In the genomic region with DNA sequence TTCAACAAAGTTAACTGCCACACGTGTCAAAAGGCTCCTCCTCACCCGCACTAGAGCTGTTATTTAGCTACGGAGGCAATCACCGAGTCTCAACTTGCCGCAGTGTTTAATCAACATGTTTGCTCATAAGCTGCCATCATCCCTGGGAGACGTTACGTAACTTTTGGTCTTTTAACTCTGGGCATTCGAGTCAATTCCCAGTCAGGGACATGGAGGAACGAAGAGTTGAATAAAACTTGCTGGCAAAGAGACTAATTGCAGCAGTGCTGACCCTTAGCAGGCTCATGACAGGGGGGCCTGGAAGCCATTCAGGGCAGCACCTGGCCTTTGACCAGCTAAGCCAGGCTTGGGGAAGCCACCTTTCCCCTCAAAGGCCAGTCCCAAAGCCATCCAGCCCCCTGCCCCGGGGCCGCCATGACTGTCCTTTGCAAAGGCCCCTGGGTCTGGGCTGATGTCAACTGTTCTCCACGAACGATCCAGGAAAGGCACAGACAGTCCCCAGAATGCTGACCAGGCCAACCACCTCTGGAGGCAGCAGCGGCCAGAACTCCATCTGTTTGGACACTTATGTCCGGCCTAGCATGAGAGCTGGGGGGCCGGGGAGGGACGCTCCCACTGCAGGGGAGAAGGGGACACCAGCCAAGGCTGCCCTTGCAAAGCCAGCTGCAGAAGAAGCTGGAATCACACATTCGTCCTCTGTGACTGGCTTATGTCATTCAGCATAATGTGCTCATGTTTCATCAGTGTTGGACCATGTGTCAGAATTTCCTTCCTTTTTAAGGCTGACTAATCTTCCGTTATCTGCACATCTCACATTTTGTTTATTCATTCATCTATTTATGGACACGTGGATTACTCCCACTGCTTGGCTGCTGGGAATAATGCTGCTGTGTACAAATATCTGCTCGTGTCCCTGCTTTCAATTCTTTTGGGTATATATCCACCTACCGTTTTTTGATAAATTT, we compare ENCODE assay signal across 1 cellular context.
TF ChIP-seq lines count a peak whose summit lies in the region.

No MANE protein-coding gene starts in this region.

TF ChIP-seq in HepG2, 621 proteins besides CTCF, POLR2A, EP300 and RAD21 (continued from another document and continues in another):
- 0 out of 2 replicates have a peak, but pooled peaks have one; percentile 29 for TF ChIP-seq ZNF501 (CRISPR knock-in tag; IDR thresholded peaks at IDR 0.05)
- peak; percentile 17; the same call in 1 of the 2 replicates for TF ChIP-seq EHMT2 (IDR thresholded peaks at IDR 0.05; ENCODE audit: borderline replicate concordance, low read depth, low read length)
- TF ChIP-seq, protein P1, sequence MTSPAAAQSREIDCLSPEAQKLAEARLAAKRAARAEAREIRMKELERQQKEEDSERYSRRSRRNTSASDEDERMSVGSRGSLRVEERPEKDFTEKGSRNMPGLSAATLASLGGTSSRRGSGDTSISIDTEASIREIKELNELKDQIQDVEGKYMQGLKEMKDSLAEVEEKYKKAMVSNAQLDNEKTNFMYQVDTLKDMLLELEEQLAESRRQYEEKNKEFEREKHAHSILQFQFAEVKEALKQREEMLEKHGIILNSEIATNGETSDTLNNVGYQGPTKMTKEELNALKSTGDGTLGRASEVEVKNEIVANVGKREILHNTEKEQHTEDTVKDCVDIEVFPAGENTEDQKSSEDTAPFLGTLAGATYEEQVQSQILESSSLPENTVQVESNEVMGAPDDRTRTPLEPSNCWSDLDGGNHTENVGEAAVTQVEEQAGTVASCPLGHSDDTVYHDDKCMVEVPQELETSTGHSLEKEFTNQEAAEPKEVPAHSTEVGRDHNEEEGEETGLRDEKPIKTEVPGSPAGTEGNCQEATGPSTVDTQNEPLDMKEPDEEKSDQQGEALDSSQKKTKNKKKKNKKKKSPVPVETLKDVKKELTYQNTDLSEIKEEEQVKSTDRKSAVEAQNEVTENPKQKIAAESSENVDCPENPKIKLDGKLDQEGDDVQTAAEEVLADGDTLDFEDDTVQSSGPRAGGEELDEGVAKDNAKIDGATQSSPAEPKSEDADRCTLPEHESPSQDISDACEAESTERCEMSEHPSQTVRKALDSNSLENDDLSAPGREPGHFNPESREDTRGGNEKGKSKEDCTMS (CRISPR knock-in tag; conservative IDR thresholded peaks at IDR 0.05): no peak
- TF ChIP-seq JUNB (CRISPR knock-in tag; IDR thresholded peaks at IDR 0.05; ENCODE audit: borderline replicate concordance): peak; percentile 51; the same call in 1 of the 2 replicates
- TF ChIP-seq ETV6 (CRISPR knock-in tag; conservative IDR thresholded peaks at IDR 0.05): no peak
- no peak for TF ChIP-seq PAX8 (CRISPR knock-in tag; IDR thresholded peaks at IDR 0.05; ENCODE audit: borderline replicate concordance)
- no peak for TF ChIP-seq ZBTB1 (CRISPR knock-in tag; IDR thresholded peaks at IDR 0.05; ENCODE audit: borderline replicate concordance)
- TF ChIP-seq ZNF557 (CRISPR knock-in tag; IDR thresholded peaks at IDR 0.05): peak; percentile 76; the same call in 1 of the 2 replicates
- TF ChIP-seq, protein P2, sequence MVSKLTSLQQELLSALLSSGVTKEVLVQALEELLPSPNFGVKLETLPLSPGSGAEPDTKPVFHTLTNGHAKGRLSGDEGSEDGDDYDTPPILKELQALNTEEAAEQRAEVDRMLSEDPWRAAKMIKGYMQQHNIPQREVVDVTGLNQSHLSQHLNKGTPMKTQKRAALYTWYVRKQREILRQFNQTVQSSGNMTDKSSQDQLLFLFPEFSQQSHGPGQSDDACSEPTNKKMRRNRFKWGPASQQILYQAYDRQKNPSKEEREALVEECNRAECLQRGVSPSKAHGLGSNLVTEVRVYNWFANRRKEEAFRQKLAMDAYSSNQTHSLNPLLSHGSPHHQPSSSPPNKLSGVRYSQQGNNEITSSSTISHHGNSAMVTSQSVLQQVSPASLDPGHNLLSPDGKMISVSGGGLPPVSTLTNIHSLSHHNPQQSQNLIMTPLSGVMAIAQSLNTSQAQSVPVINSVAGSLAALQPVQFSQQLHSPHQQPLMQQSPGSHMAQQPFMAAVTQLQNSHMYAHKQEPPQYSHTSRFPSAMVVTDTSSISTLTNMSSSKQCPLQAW (CRISPR knock-in tag; IDR thresholded peaks at IDR 0.05): peak; percentile 36; the same call in 1 of the 2 replicates
- TF ChIP-seq, protein P3, sequence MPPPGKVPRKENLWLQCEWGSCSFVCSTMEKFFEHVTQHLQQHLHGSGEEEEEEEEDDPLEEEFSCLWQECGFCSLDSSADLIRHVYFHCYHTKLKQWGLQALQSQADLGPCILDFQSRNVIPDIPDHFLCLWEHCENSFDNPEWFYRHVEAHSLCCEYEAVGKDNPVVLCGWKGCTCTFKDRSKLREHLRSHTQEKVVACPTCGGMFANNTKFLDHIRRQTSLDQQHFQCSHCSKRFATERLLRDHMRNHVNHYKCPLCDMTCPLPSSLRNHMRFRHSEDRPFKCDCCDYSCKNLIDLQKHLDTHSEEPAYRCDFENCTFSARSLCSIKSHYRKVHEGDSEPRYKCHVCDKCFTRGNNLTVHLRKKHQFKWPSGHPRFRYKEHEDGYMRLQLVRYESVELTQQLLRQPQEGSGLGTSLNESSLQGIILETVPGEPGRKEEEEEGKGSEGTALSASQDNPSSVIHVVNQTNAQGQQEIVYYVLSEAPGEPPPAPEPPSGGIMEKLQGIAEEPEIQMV (CRISPR knock-in tag; IDR thresholded peaks at IDR 0.05; ENCODE audit: low read depth): no peak; the same call in 1 of the 2 replicates
- no peak for TF ChIP-seq PAWR (CRISPR knock-in tag; IDR thresholded peaks at IDR 0.05; ENCODE audit: borderline replicate concordance)
- TF ChIP-seq ZNF766 (CRISPR knock-in tag; IDR thresholded peaks at IDR 0.05; ENCODE audit: borderline replicate concordance): no peak
- peak; percentile 57; the same call in 1 of the 2 replicates for TF ChIP-seq MXD4 (CRISPR knock-in tag; IDR thresholded peaks at IDR 0.05)
- no peak for TF ChIP-seq ZNF724P (CRISPR knock-in tag; IDR thresholded peaks at IDR 0.05; ENCODE audit: borderline replicate concordance)
- TF ChIP-seq, protein P4, sequence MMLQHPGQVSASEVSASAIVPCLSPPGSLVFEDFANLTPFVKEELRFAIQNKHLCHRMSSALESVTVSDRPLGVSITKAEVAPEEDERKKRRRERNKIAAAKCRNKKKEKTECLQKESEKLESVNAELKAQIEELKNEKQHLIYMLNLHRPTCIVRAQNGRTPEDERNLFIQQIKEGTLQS (CRISPR knock-in tag; IDR thresholded peaks at IDR 0.05): peak; percentile 79
- no peak for TF ChIP-seq ZNF33A (CRISPR knock-in tag; IDR thresholded peaks at IDR 0.05; ENCODE audit: borderline replicate concordance)
- TF ChIP-seq, protein P5, sequence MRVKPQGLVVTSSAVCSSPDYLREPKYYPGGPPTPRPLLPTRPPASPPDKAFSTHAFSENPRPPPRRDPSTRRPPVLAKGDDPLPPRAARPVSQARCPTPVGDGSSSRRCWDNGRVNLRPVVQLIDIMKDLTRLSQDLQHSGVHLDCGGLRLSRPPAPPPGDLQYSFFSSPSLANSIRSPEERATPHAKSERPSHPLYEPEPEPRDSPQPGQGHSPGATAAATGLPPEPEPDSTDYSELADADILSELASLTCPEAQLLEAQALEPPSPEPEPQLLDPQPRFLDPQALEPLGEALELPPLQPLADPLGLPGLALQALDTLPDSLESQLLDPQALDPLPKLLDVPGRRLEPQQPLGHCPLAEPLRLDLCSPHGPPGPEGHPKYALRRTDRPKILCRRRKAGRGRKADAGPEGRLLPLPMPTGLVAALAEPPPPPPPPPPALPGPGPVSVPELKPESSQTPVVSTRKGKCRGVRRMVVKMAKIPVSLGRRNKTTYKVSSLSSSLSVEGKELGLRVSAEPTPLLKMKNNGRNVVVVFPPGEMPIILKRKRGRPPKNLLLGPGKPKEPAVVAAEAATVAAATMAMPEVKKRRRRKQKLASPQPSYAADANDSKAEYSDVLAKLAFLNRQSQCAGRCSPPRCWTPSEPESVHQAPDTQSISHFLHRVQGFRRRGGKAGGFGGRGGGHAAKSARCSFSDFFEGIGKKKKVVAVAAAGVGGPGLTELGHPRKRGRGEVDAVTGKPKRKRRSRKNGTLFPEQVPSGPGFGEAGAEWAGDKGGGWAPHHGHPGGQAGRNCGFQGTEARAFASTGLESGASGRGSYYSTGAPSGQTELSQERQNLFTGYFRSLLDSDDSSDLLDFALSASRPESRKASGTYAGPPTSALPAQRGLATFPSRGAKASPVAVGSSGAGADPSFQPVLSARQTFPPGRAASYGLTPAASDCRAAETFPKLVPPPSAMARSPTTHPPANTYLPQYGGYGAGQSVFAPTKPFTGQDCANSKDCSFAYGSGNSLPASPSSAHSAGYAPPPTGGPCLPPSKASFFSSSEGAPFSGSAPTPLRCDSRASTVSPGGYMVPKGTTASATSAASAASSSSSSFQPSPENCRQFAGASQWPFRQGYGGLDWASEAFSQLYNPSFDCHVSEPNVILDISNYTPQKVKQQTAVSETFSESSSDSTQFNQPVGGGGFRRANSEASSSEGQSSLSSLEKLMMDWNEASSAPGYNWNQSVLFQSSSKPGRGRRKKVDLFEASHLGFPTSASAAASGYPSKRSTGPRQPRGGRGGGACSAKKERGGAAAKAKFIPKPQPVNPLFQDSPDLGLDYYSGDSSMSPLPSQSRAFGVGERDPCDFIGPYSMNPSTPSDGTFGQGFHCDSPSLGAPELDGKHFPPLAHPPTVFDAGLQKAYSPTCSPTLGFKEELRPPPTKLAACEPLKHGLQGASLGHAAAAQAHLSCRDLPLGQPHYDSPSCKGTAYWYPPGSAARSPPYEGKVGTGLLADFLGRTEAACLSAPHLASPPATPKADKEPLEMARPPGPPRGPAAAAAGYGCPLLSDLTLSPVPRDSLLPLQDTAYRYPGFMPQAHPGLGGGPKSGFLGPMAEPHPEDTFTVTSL (CRISPR knock-in tag; IDR thresholded peaks at IDR 0.05; ENCODE audit: borderline replicate concordance): peak; percentile 82; the same call in 1 of the 2 replicates
- no peak for TF ChIP-seq ZFP62 (CRISPR knock-in tag; IDR thresholded peaks at IDR 0.05)
- no peak for TF ChIP-seq ZNF44 (CRISPR knock-in tag; IDR thresholded peaks at IDR 0.05)
- no peak for TF ChIP-seq ZFP90 (CRISPR knock-in tag; IDR thresholded peaks at IDR 0.05; ENCODE audit: borderline replicate concordance)
- TF ChIP-seq KDM3A (CRISPR knock-in tag; IDR thresholded peaks at IDR 0.05; ENCODE audit: low read depth): peak; percentile 40; the same call in 1 of the 2 replicates
- TF ChIP-seq MLLT10 (CRISPR knock-in tag; IDR thresholded peaks at IDR 0.05): no peak
- TF ChIP-seq MEIS1 (CRISPR knock-in tag; IDR thresholded peaks at IDR 0.05; ENCODE audit: borderline replicate concordance): peak; percentile 70; the same call in 1 of the 2 replicates
- TF ChIP-seq, protein P6, sequence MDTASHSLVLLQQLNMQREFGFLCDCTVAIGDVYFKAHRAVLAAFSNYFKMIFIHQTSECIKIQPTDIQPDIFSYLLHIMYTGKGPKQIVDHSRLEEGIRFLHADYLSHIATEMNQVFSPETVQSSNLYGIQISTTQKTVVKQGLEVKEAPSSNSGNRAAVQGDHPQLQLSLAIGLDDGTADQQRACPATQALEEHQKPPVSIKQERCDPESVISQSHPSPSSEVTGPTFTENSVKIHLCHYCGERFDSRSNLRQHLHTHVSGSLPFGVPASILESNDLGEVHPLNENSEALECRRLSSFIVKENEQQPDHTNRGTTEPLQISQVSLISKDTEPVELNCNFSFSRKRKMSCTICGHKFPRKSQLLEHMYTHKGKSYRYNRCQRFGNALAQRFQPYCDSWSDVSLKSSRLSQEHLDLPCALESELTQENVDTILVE (CRISPR knock-in tag; IDR thresholded peaks at IDR 0.05): no peak; the same call in 1 of the 2 replicates
- TF ChIP-seq SOX13 (IDR thresholded peaks at IDR 0.05): no peak
- TF ChIP-seq SOX13 (CRISPR knock-in tag; conservative IDR thresholded peaks at IDR 0.05 in 1 of 2, IDR thresholded peaks at IDR 0.05 in 1 of 2): peak in 1 of 2 experiments; percentile 85; a peak in 2 of 4 replicates
- TF ChIP-seq, protein P7, sequence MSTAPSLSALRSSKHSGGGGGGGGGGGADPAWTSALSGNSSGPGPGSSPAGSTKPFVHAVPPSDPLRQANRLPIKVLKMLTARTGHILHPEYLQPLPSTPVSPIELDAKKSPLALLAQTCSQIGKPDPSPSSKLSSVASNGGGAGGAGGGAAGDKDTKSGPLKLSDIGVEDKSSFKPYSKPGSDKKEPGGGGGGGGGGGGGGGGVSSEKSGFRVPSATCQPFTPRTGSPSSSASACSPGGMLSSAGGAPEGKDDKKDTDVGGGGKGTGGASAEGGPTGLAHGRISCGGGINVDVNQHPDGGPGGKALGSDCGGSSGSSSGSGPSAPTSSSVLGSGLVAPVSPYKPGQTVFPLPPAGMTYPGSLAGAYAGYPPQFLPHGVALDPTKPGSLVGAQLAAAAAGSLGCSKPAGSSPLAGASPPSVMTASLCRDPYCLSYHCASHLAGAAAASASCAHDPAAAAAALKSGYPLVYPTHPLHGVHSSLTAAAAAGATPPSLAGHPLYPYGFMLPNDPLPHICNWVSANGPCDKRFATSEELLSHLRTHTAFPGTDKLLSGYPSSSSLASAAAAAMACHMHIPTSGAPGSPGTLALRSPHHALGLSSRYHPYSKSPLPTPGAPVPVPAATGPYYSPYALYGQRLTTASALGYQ (CRISPR knock-in tag; IDR thresholded peaks at IDR 0.05): peak; percentile 90
- TF ChIP-seq JUN (CRISPR knock-in tag; IDR thresholded peaks at IDR 0.05): no peak
- TF ChIP-seq PAF1 (CRISPR knock-in tag; IDR thresholded peaks at IDR 0.05): no peak
- TF ChIP-seq NCOA2 (CRISPR knock-in tag; IDR thresholded peaks at IDR 0.05): peak; percentile 88
- TF ChIP-seq ZNF556 (CRISPR knock-in tag; IDR thresholded peaks at IDR 0.05; ENCODE audit: borderline replicate concordance): peak; percentile 83; the same call in 1 of the 2 replicates
- TF ChIP-seq ZNF317 (CRISPR knock-in tag; IDR thresholded peaks at IDR 0.05): peak; percentile 45; the same call in 1 of the 2 replicates
- TF ChIP-seq, protein P8, sequence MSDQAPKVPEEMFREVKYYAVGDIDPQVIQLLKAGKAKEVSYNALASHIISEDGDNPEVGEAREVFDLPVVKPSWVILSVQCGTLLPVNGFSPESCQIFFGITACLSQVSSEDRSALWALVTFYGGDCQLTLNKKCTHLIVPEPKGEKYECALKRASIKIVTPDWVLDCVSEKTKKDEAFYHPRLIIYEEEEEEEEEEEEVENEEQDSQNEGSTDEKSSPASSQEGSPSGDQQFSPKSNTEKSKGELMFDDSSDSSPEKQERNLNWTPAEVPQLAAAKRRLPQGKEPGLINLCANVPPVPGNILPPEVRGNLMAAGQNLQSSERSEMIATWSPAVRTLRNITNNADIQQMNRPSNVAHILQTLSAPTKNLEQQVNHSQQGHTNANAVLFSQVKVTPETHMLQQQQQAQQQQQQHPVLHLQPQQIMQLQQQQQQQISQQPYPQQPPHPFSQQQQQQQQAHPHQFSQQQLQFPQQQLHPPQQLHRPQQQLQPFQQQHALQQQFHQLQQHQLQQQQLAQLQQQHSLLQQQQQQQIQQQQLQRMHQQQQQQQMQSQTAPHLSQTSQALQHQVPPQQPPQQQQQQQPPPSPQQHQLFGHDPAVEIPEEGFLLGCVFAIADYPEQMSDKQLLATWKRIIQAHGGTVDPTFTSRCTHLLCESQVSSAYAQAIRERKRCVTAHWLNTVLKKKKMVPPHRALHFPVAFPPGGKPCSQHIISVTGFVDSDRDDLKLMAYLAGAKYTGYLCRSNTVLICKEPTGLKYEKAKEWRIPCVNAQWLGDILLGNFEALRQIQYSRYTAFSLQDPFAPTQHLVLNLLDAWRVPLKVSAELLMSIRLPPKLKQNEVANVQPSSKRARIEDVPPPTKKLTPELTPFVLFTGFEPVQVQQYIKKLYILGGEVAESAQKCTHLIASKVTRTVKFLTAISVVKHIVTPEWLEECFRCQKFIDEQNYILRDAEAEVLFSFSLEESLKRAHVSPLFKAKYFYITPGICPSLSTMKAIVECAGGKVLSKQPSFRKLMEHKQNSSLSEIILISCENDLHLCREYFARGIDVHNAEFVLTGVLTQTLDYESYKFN (CRISPR knock-in tag; conservative IDR thresholded peaks at IDR 0.05): peak; percentile 84
- no peak for TF ChIP-seq RELA (CRISPR knock-in tag; IDR thresholded peaks at IDR 0.05)
